ENCODE assay signal across 8 cellular contexts in the genomic region with DNA sequence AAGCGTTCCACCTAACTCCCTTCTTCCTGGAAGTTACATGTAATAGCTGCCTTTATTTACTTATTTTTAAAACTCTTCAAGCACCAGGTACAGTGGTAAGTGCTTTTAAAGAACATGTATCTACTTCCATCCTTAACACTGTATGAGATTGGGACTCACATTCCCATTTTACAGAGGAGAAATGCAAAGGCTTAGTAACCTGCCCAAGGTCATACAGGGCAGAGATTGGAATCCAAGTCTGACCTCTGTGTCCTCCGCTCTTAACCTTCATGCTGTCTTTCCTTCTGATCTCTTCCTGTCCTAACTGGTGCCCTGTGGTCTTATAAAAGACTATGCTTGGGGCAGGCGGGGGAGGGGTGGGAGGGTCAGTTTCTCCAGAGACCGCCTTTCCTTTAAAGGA. TPM values are rescaled to one million over a fixed set of nuclear protein-coding genes. Genes with fewer than 3 reads are reported as not detected.
DNase-seq lines count a peak whose midpoint lies in the region; ATAC-seq, FAIRE-seq and TF ChIP-seq lines count a peak whose summit lies in the region.

No MANE protein-coding gene starts in this region.

- H3K27me3 ChIP-seq in K562 (ENCODE audit: control insufficient read depth in 2 of 2, insufficient read depth in 2 of 2, low read length in 2 of 2) = no peaks in the 10 kb centered on the region
- no peaks in the 10 kb centered on the region for H3K27me3 ChIP-seq in transverse colon

- H2AFZ ChIP-seq in K562 (ENCODE audit: low read depth, low read length) = no peak overlapping the region

- peak overlapping the region; percentile 30 for H3K27ac Mint-ChIP-seq in activated T-cell treated with anti-CD3 and anti-CD28 coated beads, Interleukin-2, amount 50 U/mL, for 72 hours
- H3K27ac Mint-ChIP-seq in memory B cell = peak overlapping the region; percentile 88

- no peak for DNase-seq in activated T-cell treated with anti-CD3 and anti-CD28 coated beads, Interleukin-2, amount 50 U/mL, for 72 hours
- DNase-seq in activated T-cell treated with anti-CD3 and anti-CD28 coated beads for 4 hours (no peak), K562 (ENCODE audit: extremely low read depth in 1 of 4, low spot score in 3 of 4) (peak in 1 of 4 experiments; percentile 34), memory B cell (ENCODE audit: low spot score in 2 of 2) (no peak), transverse colon (no peak), iPS-NIHi7 (ENCODE audit: extremely low spot score) (no peak), T1000 (lab: John Stamatoyannopoulos, UW) (no peak)

- H3K9me3 ChIP-seq in K562 (replicated peaks; ENCODE audit: control insufficient read depth, insufficient read depth, low read depth, low read length) = no peaks in the 10 kb centered on the region
- no peaks in the 10 kb centered on the region for H3K9me3 ChIP-seq in transverse colon

- H3K9ac ChIP-seq in K562 (ENCODE audit: insufficient read depth in 1 of 2, low read depth in 2 of 2, low read length in 2 of 2) = peak overlapping the region in 1 of 2 experiments; percentile 85; a peak in 3 of 4 replicates

- POLR2A ChIA-PET in K562 (lab: Yijun Ruan, JAX) = no interaction called here

- CTCF ChIA-PET in K562 (lab: Yijun Ruan, JAX; ENCODE audit: low intra/inter-chr PET ratio) = no interaction called here

- no peak for TF ChIP-seq EP300 in K562 (IDR thresholded peaks at IDR 0.05; ENCODE audit: low read length)
- no peak for TF ChIP-seq EP300 in transverse colon (IDR thresholded peaks at IDR 0.05; ENCODE audit: low read depth)

- ATAC-seq in activated T-cell treated with anti-CD3 and anti-CD28 coated beads, Interleukin-2, amount 50 U/mL, for 72 hours (replicated peaks in 1 of 2) = no peak
- ATAC-seq in K562 (no peak), memory B cell (ENCODE audit: low read depth) (no peak), GM21825 (IDR thresholded peaks at IDR 0.05; ENCODE audit: unreplicated experiment) (no peak)

- no peaks in the 10 kb centered on the region for H3K27me3 Mint-ChIP-seq in activated T-cell treated with anti-CD3 and anti-CD28 coated beads, Interleukin-2, amount 50 U/mL, for 72 hours (ENCODE audit: low read depth)
- H3K27me3 Mint-ChIP-seq in memory B cell = no peaks in the 10 kb centered on the region

- intact Hi-C loops in K562 (cut with micrococcal nuclease) (loop anchor here (2.0 to 10.0 kb wide), 3 partner anchors 55 to 103 kb away; a partner anchor contains a TSS), transverse colon (cut with DNase I; ENCODE audit: low total_unique reads) (no loop called here)

- H3K4me2 ChIP-seq in K562 (ENCODE audit: insufficient read depth, low read length) = peak overlapping the region; percentile 72

- peaks cover 24 to 25% of the 10 kb centered on the region in 2 experiments; a peak in 4 of 5 replicates for H3K4me1 ChIP-seq in K562 (replicated peaks in 1 of 2; ENCODE audit: control insufficient read depth in 2 of 2, insufficient read depth in 2 of 2, low read length in 2 of 2)
- peaks cover 19 to 64% (median 43%) of the 10 kb centered on the region in 4 donors for H3K4me1 ChIP-seq in transverse colon

- no peak for TF ChIP-seq RAD21 in K562 (CRISPR knock-in tag; conservative IDR thresholded peaks at IDR 0.05 in 1 of 2, IDR thresholded peaks at IDR 0.05 in 1 of 2)

- no peaks in the 10 kb centered on the region for H3K9me3 Mint-ChIP-seq in activated T-cell treated with anti-CD3 and anti-CD28 coated beads, Interleukin-2, amount 50 U/mL, for 72 hours
- no peaks in the 10 kb centered on the region for H3K9me3 Mint-ChIP-seq in memory B cell

- H3K27ac ChIP-seq in K562 (ENCODE audit: extremely low read depth, low read depth, low read length) (peak overlapping the region; percentile 86), transverse colon (peak overlapping the region; percentile 93 to 99 (median 98))

- TF ChIP-seq POLR2A in K562 (conservative IDR thresholded peaks at IDR 0.05) (no peak), transverse colon (IDR thresholded peaks at IDR 0.05) (no peak)

- peaks cover 0 to 1% of the 10 kb centered on the region in 2 donors for H3K36me3 Mint-ChIP-seq in activated T-cell treated with anti-CD3 and anti-CD28 coated beads, Interleukin-2, amount 50 U/mL, for 72 hours (ENCODE audit: insufficient read depth in 2 of 2)
- no peaks in the 10 kb centered on the region for H3K36me3 Mint-ChIP-seq in memory B cell

- WGBS in K562 (ENCODE audit: insufficient coverage, low coverage, missing lambda C conversion rate) = 23% methylated on average over 4 of the region's 4 CpGs
- WGBS in transverse colon (ENCODE audit: low coverage in 1 of 2), 2 donors = 29 to 51% methylated on average over 1 to 4 of the region's 4 CpGs

- peak overlapping the region; percentile 78 for H3K4me3 ChIP-seq in K562
- peak overlapping the region; percentile 88 to 99 (median 95) for H3K4me3 ChIP-seq in transverse colon

- H3K4me3 Mint-ChIP-seq in activated T-cell treated with anti-CD3 and anti-CD28 coated beads, Interleukin-2, amount 50 U/mL, for 72 hours = peak overlapping the region; percentile 84 to 86
- H3K4me3 Mint-ChIP-seq in memory B cell = peak overlapping the region; percentile 85

- H3K36me3 ChIP-seq in K562 (ENCODE audit: control insufficient read depth, insufficient read depth, low read length) (peaks cover 3% of the 10 kb centered on the region; the same call in 2 of the 3 replicates), transverse colon (no peaks in the 10 kb centered on the region)

- no TSS peak for BruUV-seq in K562 (replicated peaks; lab: Mats Ljungman, UMichigan)

- no peaks in the 10 kb centered on the region for H3K9me1 ChIP-seq in K562 (ENCODE audit: control insufficient read depth, insufficient read depth, low read length)

- peaks cover 7% of the 10 kb centered on the region; the same call in 1 of the 2 replicates for H4K20me1 ChIP-seq in K562 (replicated peaks; ENCODE audit: control insufficient read depth, insufficient read depth, low read length)

- in situ Hi-C loops in K562 (cut with MboI) = no loop called here
- in situ Hi-C loops in transverse colon (cut with MboI; ENCODE audit: low pct_ligation_motif_present in 1 of 4, low pct_unique_long_range_greater_than_20kb in 1 of 4, low sequenced_read_pairs in 3 of 4) = no loop called here

- FAIRE-seq in K562 (lab: Jason Lieb, UNC) = peak; percentile 40

- peaks cover 62% of the 10 kb centered on the region for H3K79me2 ChIP-seq in K562 (ENCODE audit: control insufficient read depth, insufficient read depth, low read length)

- TF ChIP-seq CTCF in K562 (IDR thresholded peaks at IDR 0.05 in 2 of 3, conservative IDR thresholded peaks at IDR 0.05 in 1 of 3; ENCODE audit: insufficient read depth in 2 of 3, low read depth in 1 of 3, low read length in 3 of 3) (no peak), transverse colon (IDR thresholded peaks at IDR 0.05) (no peak)

- peaks cover 47% of the 10 kb centered on the region for H3K4me1 Mint-ChIP-seq in activated T-cell treated with anti-CD3 and anti-CD28 coated beads, Interleukin-2, amount 50 U/mL, for 72 hours (ENCODE audit: low read depth)
- peaks cover 28% of the 10 kb centered on the region for H3K4me1 Mint-ChIP-seq in memory B cell

TF ChIP-seq in K562, 482 proteins besides CTCF, POLR2A, EP300 and RAD21:
- TF ChIP-seq MYC (IDR thresholded peaks at IDR 0.05; ENCODE audit: low read depth, low read length) = no peak
- TF ChIP-seq MYC (CRISPR knock-in tag; IDR thresholded peaks at IDR 0.05; ENCODE audit: borderline replicate concordance, low read depth) = no peak
- TF ChIP-seq ESRRA (IDR thresholded peaks at IDR 0.05; ENCODE audit: borderline replicate concordance, low read depth) = peak; percentile 99
- peak; percentile 17; the same call in 1 of the 2 replicates for TF ChIP-seq TEAD4 (IDR thresholded peaks at IDR 0.05; ENCODE audit: low read length)
- TF ChIP-seq TEAD4 (CRISPR knock-in tag; IDR thresholded peaks at IDR 0.05; ENCODE audit: borderline replicate concordance) = no peak
- no peak for TF ChIP-seq FOXP1 (CRISPR knock-in tag; IDR thresholded peaks at IDR 0.05)
- 0 out of 4 replicates have a peak, but pooled peaks of 1 of the 2 experiments have one; percentile 52 for TF ChIP-seq RCOR1 (IDR thresholded peaks at IDR 0.05; ENCODE audit: borderline replicate concordance in 1 of 2, low read depth in 2 of 2, low read length in 2 of 2)
- TF ChIP-seq BCOR (IDR thresholded peaks at IDR 0.05) = peak; percentile 66; the same call in 1 of the 2 replicates
- TF ChIP-seq POLR2AphosphoS2 (IDR thresholded peaks at IDR 0.05; ENCODE audit: low read length) = no peak
- peak; percentile 35 to 51; a peak in 2 of 4 replicates for TF ChIP-seq KDM1A (IDR thresholded peaks at IDR 0.05)
TF ChIP-seq in K562: peak in this region for 5.

RNA-seq across cellular contexts. Expression of a gene that starts 1.6 kb away (rescaled TPM):
- total RNA-seq in activated T-cell treated with anti-CD3 and anti-CD28 coated beads, Interleukin-2, amount 50 U/mL, for 72 hours = 10 to 100 TPM; 14.8 to 27.3 TPM
- total RNA-seq in K562 (2011; cell fraction: chromatin; rRNA removed; ENCODE audit: low replicate concordance) = 25.2 and 26.6 TPM in 2 replicates
- 24.6 and 27.5 TPM in 2 replicates for total RNA-seq in K562 (2011; cell fraction: nucleolus; rRNA removed)
- total RNA-seq in K562 (2011; cell fraction: nucleoplasm; rRNA removed) = 39.2 and 61.3 TPM in 2 replicates
- 8.5 and 9.6 TPM in 2 replicates for total RNA-seq in K562 (2014; rRNA removed)
- total RNA-seq in K562 (2014; rRNA removed; fragmentation: Illumina TruSeq; extraction: Trizol) = 23.4 and 24.2 TPM in 2 replicates
- 24.1 and 25.4 TPM in 2 replicates for total RNA-seq in K562 (2015; rRNA removed; fragmentation: Illumina TruSeq; extraction: Trizol)
- 23.7 and 25.7 TPM in 2 replicates for total RNA-seq in K562 (2021)
- 22.2 and 32.4 TPM in 2 replicates for polyA plus RNA-seq in K562 (2011; rRNA removed)
- polyA plus RNA-seq in K562 (2011; cell fraction: cytosol; rRNA removed) = 23.3 and 23.6 TPM in 2 replicates
- 12.0 and 14.7 TPM in 2 replicates for polyA plus RNA-seq in K562 (2011; cell fraction: nucleus; rRNA removed)
- polyA plus RNA-seq in K562 (2012) = 10.9 and 18.2 TPM in 2 replicates
- polyA plus RNA-seq in K562 (2014; fragmentation: Illumina TruSeq; extraction: Trizol) = 30.9 and 32.6 TPM in 2 replicates
- polyA plus RNA-seq in K562 (2014; fragmentation: Nextera tagmentation; extraction: Ambion mirVana) = 10 to 100 TPM; 12.2 to 17.5 TPM
- 16.4 and 20.0 TPM in 2 replicates for polyA plus RNA-seq in K562 (2014; rRNA removed)
- polyA minus RNA-seq in K562 (2011; rRNA and poly(A)+ RNA removed) = 31.7 and 44.1 TPM in 2 replicates
- polyA minus RNA-seq in K562 (2011; cell fraction: cytosol; rRNA and poly(A)+ RNA removed) = 17.4 and 24.1 TPM in 2 replicates
- polyA minus RNA-seq in K562 (2011; cell fraction: nucleus; rRNA and poly(A)+ RNA removed) = 5.0 and 6.2 TPM in 2 replicates
- total RNA-seq in transverse colon = 10 to 100 TPM; 22.3 to 43.2 (median 29.4) TPM
